23 cellular contexts compared by ENCODE assay signal in the genomic region with DNA sequence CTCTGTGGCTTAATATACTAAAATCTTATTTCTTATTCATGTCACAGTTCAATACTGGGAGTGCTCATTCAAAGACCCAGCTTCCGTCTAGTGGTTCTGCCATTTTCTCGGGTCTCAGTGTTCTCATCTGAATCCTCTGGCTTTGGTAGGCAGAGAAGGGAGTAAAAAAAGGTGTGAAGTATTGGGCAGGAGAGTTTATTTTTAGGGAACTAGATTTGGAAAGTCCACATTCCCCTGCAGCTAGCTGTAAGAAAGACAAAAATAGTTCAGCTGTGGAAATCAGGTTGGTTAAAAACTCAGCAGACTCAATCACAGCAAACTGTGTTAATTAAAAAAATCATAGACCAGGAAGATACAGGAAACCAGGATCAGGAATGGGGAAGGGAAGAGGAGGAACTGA. TPM values are rescaled to one million over a fixed set of nuclear protein-coding genes. Genes with fewer than 3 reads are reported as not detected.
"Had no signal": no experiment of that assay in that cellular context is flagged by ENCODE, and none has a peak within 500 bp of the region (broad histone marks: within the 10 kb centered on the region; RNA-seq: fewer than 3 reads in every experiment).

No MANE protein-coding gene starts in this region.

- H3K27ac ChIP-seq: vagina, WERI-Rb-1 had no signal

- H3K4me3 Mint-ChIP-seq: activated CD4-positive, alpha-beta T cell treated with anti-CD3 and anti-CD28 coated beads, Interleukin-2, amount 10 ng/mL, durations not matched to agents 7 days and 5 days; activated CD8-positive, alpha-beta memory T cell treated with anti-CD3 and anti-CD28 coated beads, Interleukin-2, amount 10 ng/mL, durations not matched to agents 7 days and 5 days; activated CD8-positive, alpha-beta T cell treated with anti-CD3 and anti-CD28 coated beads for 36 hours; activated naive CD4-positive, alpha-beta T cell treated with anti-CD3 and anti-CD28 coated beads, Interleukin-2, amount 10 ng/mL, durations not matched to agents 7 days and 5 days; brain; effector memory CD8-positive, alpha-beta T cell; natural killer cell; stimulated activated naive CD8-positive, alpha-beta T cell treated with anti-CD3 and anti-CD28 coated beads, Interleukin-15, Interleukin-2, amounts not matched to agents 100 ng/mL and 50 ng/mL, for 24 hours; T-helper 2 cell treated with Interferon-gamma antibody and Interleukin-4, amounts not matched to agents 5 μg/mL and 100 μg/mL, for 36 hours; type B pancreatic cell had no signal

- DNase-seq: activated CD4-positive, alpha-beta T cell treated with anti-CD3 and anti-CD28 coated beads, Interleukin-2, amount 10 ng/mL, durations not matched to agents 7 days and 5 days; activated CD4-positive, CD25-positive, alpha-beta regulatory T cell treated with anti-CD3 and anti-CD28 coated beads, Interleukin-2, amount 50 U/mL, for 72 hours; activated CD8-positive, alpha-beta memory T cell treated with anti-CD3 and anti-CD28 coated beads, Interleukin-2, amount 10 ng/mL, durations not matched to agents 7 days and 5 days; activated CD8-positive, alpha-beta T cell treated with anti-CD3 and anti-CD28 coated beads for 36 hours; activated effector memory CD4-positive, alpha-beta T cell treated with anti-CD3 and anti-CD28 coated beads, Interleukin-2, amount 50 U/mL, for 16 hours; activated naive CD4-positive, alpha-beta T cell treated with anti-CD3 and anti-CD28 coated beads, Interleukin-2, amount 10 ng/mL, durations not matched to agents 7 days and 5 days; activated T-cell treated with anti-CD3 and anti-CD28 coated beads for 4 hours; amygdala; central memory CD4-positive, alpha-beta T cell; effector memory CD8-positive, alpha-beta T cell; esophagus squamous epithelium; natural killer cell; stimulated activated CD4-positive, alpha-beta T cell treated with anti-CD3 and anti-CD28 coated beads, Interleukin-12 subunit alpha, Interleukin-12 subunit beta, amount 100 ng/mL, for 4 hours; substantia nigra; WERI-Rb-1 had no signal

- H3K4me3 ChIP-seq: esophagus squamous epithelium, vagina had no signal

- H3K27ac Mint-ChIP-seq: activated CD4-positive, alpha-beta T cell treated with anti-CD3 and anti-CD28 coated beads, Interleukin-2, amount 10 ng/mL, durations not matched to agents 7 days and 5 days; activated CD8-positive, alpha-beta memory T cell treated with anti-CD3 and anti-CD28 coated beads, Interleukin-2, amount 10 ng/mL, durations not matched to agents 7 days and 5 days; activated CD8-positive, alpha-beta T cell treated with anti-CD3 and anti-CD28 coated beads for 36 hours; activated naive CD4-positive, alpha-beta T cell treated with anti-CD3 and anti-CD28 coated beads, Interleukin-2, amount 10 ng/mL, durations not matched to agents 7 days and 5 days; brain; effector memory CD8-positive, alpha-beta T cell; natural killer cell; progenitor cell of endocrine pancreas; stimulated activated naive CD8-positive, alpha-beta T cell treated with anti-CD3 and anti-CD28 coated beads, Interleukin-15, Interleukin-2, amounts not matched to agents 100 ng/mL and 50 ng/mL, for 24 hours; T-helper 2 cell treated with Interferon-gamma antibody and Interleukin-4, amounts not matched to agents 5 μg/mL and 100 μg/mL, for 36 hours; type B pancreatic cell had no signal

- H3K9me3 Mint-ChIP-seq: activated CD4-positive, alpha-beta T cell treated with anti-CD3 and anti-CD28 coated beads, Interleukin-2, amount 10 ng/mL, durations not matched to agents 7 days and 5 days; activated CD8-positive, alpha-beta T cell treated with anti-CD3 and anti-CD28 coated beads for 36 hours; activated naive CD4-positive, alpha-beta T cell treated with anti-CD3 and anti-CD28 coated beads, Interleukin-2, amount 10 ng/mL, durations not matched to agents 7 days and 5 days; brain; effector memory CD8-positive, alpha-beta T cell; natural killer cell; stimulated activated naive CD8-positive, alpha-beta T cell treated with anti-CD3 and anti-CD28 coated beads, Interleukin-15, Interleukin-2, amounts not matched to agents 100 ng/mL and 50 ng/mL, for 24 hours; T-helper 2 cell treated with Interferon-gamma antibody and Interleukin-4, amounts not matched to agents 5 μg/mL and 100 μg/mL, for 36 hours; type B pancreatic cell had no signal

- ATAC-seq: activated CD8-positive, alpha-beta memory T cell treated with anti-CD3 and anti-CD28 coated beads, Interleukin-2, amount 10 ng/mL, durations not matched to agents 7 days and 5 days; activated CD8-positive, alpha-beta T cell treated with anti-CD3 and anti-CD28 coated beads for 36 hours; effector memory CD8-positive, alpha-beta T cell; left lobe of liver; natural killer cell had no signal

- H3K27me3 ChIP-seq: esophagus squamous epithelium, vagina had no signal

- H3K4me1 ChIP-seq: vagina had no signal

- H3K9me3 ChIP-seq: esophagus squamous epithelium, vagina had no signal

- H3K27me3 Mint-ChIP-seq: progenitor cell of endocrine pancreas; stimulated activated naive CD8-positive, alpha-beta T cell treated with anti-CD3 and anti-CD28 coated beads, Interleukin-15, Interleukin-2, amounts not matched to agents 100 ng/mL and 50 ng/mL, for 24 hours; type B pancreatic cell had no signal

- H3K4me1 Mint-ChIP-seq: activated CD4-positive, alpha-beta T cell treated with anti-CD3 and anti-CD28 coated beads, Interleukin-2, amount 10 ng/mL, durations not matched to agents 7 days and 5 days; activated CD8-positive, alpha-beta memory T cell treated with anti-CD3 and anti-CD28 coated beads, Interleukin-2, amount 10 ng/mL, durations not matched to agents 7 days and 5 days; activated naive CD4-positive, alpha-beta T cell treated with anti-CD3 and anti-CD28 coated beads, Interleukin-2, amount 10 ng/mL, durations not matched to agents 7 days and 5 days; brain; natural killer cell had no signal

RNA-seq across cellular contexts. Expression of gene LYVE1, which starts 4.1 kb away (rescaled TPM):
- total RNA-seq: activated CD4-positive, alpha-beta T cell treated with anti-CD3 and anti-CD28 coated beads, Interleukin-2, amount 10 ng/mL, durations not matched to agents 7 days and 5 days; activated CD8-positive, alpha-beta memory T cell treated with anti-CD3 and anti-CD28 coated beads, Interleukin-2, amount 10 ng/mL, durations not matched to agents 7 days and 5 days; activated CD8-positive, alpha-beta T cell treated with anti-CD3 and anti-CD28 coated beads for 36 hours; kidney epithelial cell; natural killer cell; progenitor cell of endocrine pancreas had no signal
